In the genomic region with DNA sequence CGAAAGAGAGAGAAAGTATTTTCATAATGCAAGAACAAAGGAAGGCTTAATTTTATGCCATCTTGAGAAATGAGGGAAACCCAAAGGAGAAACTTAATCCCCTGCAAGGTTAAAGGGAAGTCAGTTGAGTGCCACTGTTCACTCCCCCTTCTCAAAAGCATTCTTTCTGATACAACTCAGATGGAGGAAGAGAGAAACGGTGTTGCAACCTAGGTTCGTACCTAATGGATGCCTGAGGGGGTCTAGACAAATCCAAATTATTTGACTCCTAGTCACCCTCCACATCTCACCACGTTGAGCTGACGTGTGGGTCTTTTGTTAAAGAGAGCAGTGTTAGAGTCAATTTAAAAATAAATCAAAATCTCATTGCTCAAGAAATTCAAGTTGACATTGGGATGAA, we compare ENCODE assay signal across 30 cellular contexts. TPM values are rescaled to one million over a fixed set of nuclear protein-coding genes. Genes with fewer than 3 reads are reported as not detected.
"Had no signal": no experiment of that assay in that cellular context is flagged by ENCODE, and none has a peak within 500 bp of the region (broad histone marks: within the 10 kb centered on the region; RNA-seq: fewer than 3 reads in every experiment).

No MANE protein-coding gene starts in this region.

- H3K9ac ChIP-seq: parathyroid adenoma had no signal

- H3K4me1 ChIP-seq: gastrocnemius medialis, parathyroid adenoma, psoas muscle, sigmoid colon, stomach, thyroid gland had no signal

- H2AFZ ChIP-seq: parathyroid adenoma had no signal

- ATAC-seq: gastrocnemius medialis; left cardiac atrium; naive thymus-derived CD8-positive, alpha-beta T cell; psoas muscle; stimulated activated memory B cell treated with anti-CD40 and anti-IgM and Interleukin-4, amounts not matched to agents 10 μg/mL and 1 μg/mL and 100 μg/mL, for 72 hours; T-helper 17 cell had no signal

- DNase-seq: activated CD4-positive, alpha-beta memory T cell treated with anti-CD3 and anti-CD28 coated beads for 36 hours; activated CD4-positive, alpha-beta T cell treated with anti-CD3 and anti-CD28 coated beads, Interleukin-2, amount 10 ng/mL, durations not matched to agents 24 days and 14 days; activated CD4-positive, CD25-positive, alpha-beta regulatory T cell treated with anti-CD3 and anti-CD28 coated beads, Interleukin-2, amount 50 U/mL, for 72 hours; activated CD8-positive, alpha-beta memory T cell treated with anti-CD3 and anti-CD28 coated beads, Interleukin-2, amount 50 U/mL, for 48 hours; activated gamma-delta T cell; activated naive CD4-positive, alpha-beta T cell treated with anti-CD3 and anti-CD28 coated beads, Interleukin-2, amount 50 U/mL, for 16 hours; activated T-cell treated with anti-CD3 and anti-CD28 coated beads, Interleukin-2, amount 50 U/mL, for 24 hours; amygdala; effector CD8-positive, alpha-beta T cell; gastrocnemius medialis; glutamatergic neuron; islet precursor cell; left cardiac atrium; naive thymus-derived CD8-positive, alpha-beta T cell; occipital lobe; psoas muscle; sigmoid colon; small intestine; stimulated activated CD4-positive, alpha-beta T cell treated with anti-CD3 and anti-CD28 coated beads, Interleukin-4, amount 100 ng/mL, for 24 hours; stomach; T-helper 17 cell; T1000; thyroid gland had no signal

- H3K9me3 Mint-ChIP-seq: activated CD4-positive, alpha-beta memory T cell treated with anti-CD3 and anti-CD28 coated beads for 36 hours; activated CD4-positive, alpha-beta T cell treated with anti-CD3 and anti-CD28 coated beads, Interleukin-2, amount 10 ng/mL, durations not matched to agents 24 days and 14 days; activated T-cell treated with anti-CD3 and anti-CD28 coated beads, Interleukin-2, amount 50 U/mL, for 24 hours; memory B cell; stimulated activated memory B cell treated with anti-CD40 and anti-IgM and Interleukin-4, amounts not matched to agents 10 μg/mL and 1 μg/mL and 100 μg/mL, for 72 hours had no signal

- H3K9me3 ChIP-seq: gastrocnemius medialis, psoas muscle, sigmoid colon, stomach, thyroid gland had no signal

- H3K27me3 Mint-ChIP-seq: activated CD4-positive, alpha-beta memory T cell treated with anti-CD3 and anti-CD28 coated beads for 36 hours; activated CD4-positive, alpha-beta T cell treated with anti-CD3 and anti-CD28 coated beads, Interleukin-2, amount 10 ng/mL, durations not matched to agents 24 days and 14 days; activated T-cell treated with anti-CD3 and anti-CD28 coated beads, Interleukin-2, amount 50 U/mL, for 24 hours; central memory CD8-positive, alpha-beta T cell; memory B cell; stimulated activated memory B cell treated with anti-CD40 and anti-IgM and Interleukin-4, amounts not matched to agents 10 μg/mL and 1 μg/mL and 100 μg/mL, for 72 hours; T-helper 17 cell had no signal

- H3K4me3 Mint-ChIP-seq: activated CD4-positive, alpha-beta memory T cell treated with anti-CD3 and anti-CD28 coated beads for 36 hours; activated CD4-positive, alpha-beta T cell treated with anti-CD3 and anti-CD28 coated beads, Interleukin-2, amount 10 ng/mL, durations not matched to agents 24 days and 14 days; activated T-cell treated with anti-CD3 and anti-CD28 coated beads, Interleukin-2, amount 50 U/mL, for 24 hours; central memory CD8-positive, alpha-beta T cell; memory B cell; naive thymus-derived CD8-positive, alpha-beta T cell; neural crest cell; stimulated activated memory B cell treated with anti-CD40 and anti-IgM and Interleukin-4, amounts not matched to agents 10 μg/mL and 1 μg/mL and 100 μg/mL, for 72 hours; T-helper 17 cell had no signal

- H3K4me1 Mint-ChIP-seq: activated CD4-positive, alpha-beta T cell treated with anti-CD3 and anti-CD28 coated beads, Interleukin-2, amount 10 ng/mL, durations not matched to agents 24 days and 14 days; central memory CD8-positive, alpha-beta T cell; memory B cell; naive thymus-derived CD8-positive, alpha-beta T cell; stimulated activated memory B cell treated with anti-CD40 and anti-IgM and Interleukin-4, amounts not matched to agents 10 μg/mL and 1 μg/mL and 100 μg/mL, for 72 hours; T-helper 17 cell had no signal

- H3K36me3 ChIP-seq: gastrocnemius medialis, sigmoid colon, stomach, thyroid gland had no signal

- H3K27ac ChIP-seq: gastrocnemius medialis, parathyroid adenoma, psoas muscle, sigmoid colon, stomach, thyroid gland had no signal

- H3K36me3 Mint-ChIP-seq: activated CD4-positive, alpha-beta memory T cell treated with anti-CD3 and anti-CD28 coated beads for 36 hours; memory B cell; naive thymus-derived CD8-positive, alpha-beta T cell; stimulated activated memory B cell treated with anti-CD40 and anti-IgM and Interleukin-4, amounts not matched to agents 10 μg/mL and 1 μg/mL and 100 μg/mL, for 72 hours had no signal

- H3K27ac Mint-ChIP-seq: activated CD4-positive, alpha-beta memory T cell treated with anti-CD3 and anti-CD28 coated beads for 36 hours; activated CD4-positive, alpha-beta T cell treated with anti-CD3 and anti-CD28 coated beads, Interleukin-2, amount 10 ng/mL, durations not matched to agents 24 days and 14 days; activated T-cell treated with anti-CD3 and anti-CD28 coated beads, Interleukin-2, amount 50 U/mL, for 24 hours; memory B cell; naive thymus-derived CD8-positive, alpha-beta T cell; stimulated activated memory B cell treated with anti-CD40 and anti-IgM and Interleukin-4, amounts not matched to agents 10 μg/mL and 1 μg/mL and 100 μg/mL, for 72 hours; T-helper 17 cell had no signal

- H3K4me3 ChIP-seq: gastrocnemius medialis, psoas muscle, sigmoid colon, stomach, thyroid gland had no signal

- H3K79me2 ChIP-seq: parathyroid adenoma had no signal

- H3K27me3 ChIP-seq: gastrocnemius medialis, sigmoid colon, stomach, thyroid gland had no signal

RNA-seq across cellular contexts. Expression of a gene that starts 52.6 kb away (rescaled TPM):
- total RNA-seq: activated CD4-positive, alpha-beta memory T cell treated with anti-CD3 and anti-CD28 coated beads for 36 hours; activated CD4-positive, alpha-beta T cell treated with anti-CD3 and anti-CD28 coated beads, Interleukin-2, amount 10 ng/mL, durations not matched to agents 24 days and 14 days; activated CD8-positive, alpha-beta memory T cell treated with anti-CD3 and anti-CD28 coated beads for 36 hours; epithelial cell of proximal tubule; gastrocnemius medialis; naive thymus-derived CD8-positive, alpha-beta T cell; psoas muscle; T-helper 17 cell had no signal
- polyA plus RNA-seq: naive thymus-derived CD8-positive, alpha-beta T cell had no signal
